In the genomic region with DNA sequence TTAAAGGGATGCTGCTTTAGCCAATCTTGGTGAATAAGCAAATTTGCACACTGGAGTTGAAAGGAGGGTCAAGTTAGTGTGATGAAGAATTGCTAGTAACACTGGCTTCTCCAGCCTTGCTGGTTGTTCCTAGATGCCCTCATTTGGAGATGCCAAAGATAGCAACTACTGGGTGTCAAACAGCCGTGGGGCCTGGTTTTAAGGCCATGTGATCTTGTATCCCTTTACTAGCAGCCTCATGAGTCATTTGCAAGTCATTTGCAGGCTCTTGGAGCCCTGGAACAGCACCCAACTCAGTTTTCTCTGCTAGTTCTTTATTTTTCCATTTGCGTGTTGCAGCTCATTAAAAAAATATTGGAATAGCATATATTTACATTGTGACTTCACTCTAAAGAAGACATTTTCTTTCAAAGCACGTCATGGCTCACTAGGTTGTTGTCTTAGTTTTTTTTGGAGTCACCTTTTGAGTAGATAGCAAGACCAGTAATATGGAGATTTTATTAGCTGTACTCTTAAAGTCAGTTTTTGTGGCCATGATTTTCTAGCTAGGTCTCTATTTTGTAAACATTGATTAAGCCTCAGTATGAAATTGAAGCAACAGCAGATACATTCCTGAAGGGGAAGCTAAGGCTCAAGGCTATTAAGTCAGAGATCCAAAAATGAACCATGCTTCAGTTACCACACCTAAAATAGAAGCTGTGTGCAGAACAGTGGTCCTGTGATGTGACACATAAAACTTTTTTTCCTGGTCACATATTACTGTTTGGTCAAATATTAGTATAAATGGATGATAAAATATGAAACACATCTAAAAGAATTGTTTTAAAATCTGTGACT, we compare ENCODE assay signal across 9 cellular contexts. TPM values are rescaled to one million over a fixed set of nuclear protein-coding genes. Genes with fewer than 3 reads are reported as not detected.
DNase-seq lines count a peak whose midpoint lies in the region; ATAC-seq, FAIRE-seq and TF ChIP-seq lines count a peak whose summit lies in the region.
"Had no signal": no experiment of that assay in that cellular context is flagged by ENCODE, and none has a peak within 500 bp of the region (broad histone marks: within the 10 kb centered on the region; RNA-seq: fewer than 3 reads in every experiment).

No MANE protein-coding gene starts in this region.

- intact Hi-C loops in body of pancreas (cut with DNase I): no loop called here
- intact Hi-C loops in kidney (cut with DNase I): no loop called here

- H3K27me3 ChIP-seq in body of pancreas: no peaks in the 10 kb centered on the region
- H3K27me3 ChIP-seq in Peyer's patch: no peaks in the 10 kb centered on the region

- TF ChIP-seq CTCF in body of pancreas (IDR thresholded peaks at IDR 0.05) (no peak), kidney (IDR thresholded peaks at IDR 0.05; ENCODE audit: borderline replicate concordance, extremely low read depth, insufficient read depth) (no peak), Peyer's patch (IDR thresholded peaks at IDR 0.05) (no peak), mesothelial cell of epicardium (IDR thresholded peaks at IDR 0.05; ENCODE audit: unreplicated experiment) (no peak)

- 28 to 32% methylated on average over 3 of the region's 3 CpGs for WGBS in body of pancreas, 2 donors

- H3K36me3 Mint-ChIP-seq in mesothelial cell of epicardium: peaks cover 10% of the 10 kb centered on the region

- FAIRE-seq in kidney (lab: Jason Lieb, UNC) (no peak), urothelium cell line (lab: Jason Lieb, UNC) (no peak)

- no peak overlapping the region for H3K4me3 ChIP-seq in body of pancreas
- H3K4me3 ChIP-seq in kidney (ENCODE audit: low read length in 2 of 2): no peak overlapping the region
- H3K4me3 ChIP-seq in Peyer's patch: no peak overlapping the region
- H3K4me3 ChIP-seq: SK-N-MC had no signal

- DNase-seq in Kasumi-1 (lab: John Stamatoyannopoulos, UW) (peak; percentile 18 to 23), body of pancreas (peak in 2 of 4 donors; percentile 26 to 28), kidney (peak; percentile 50), urothelium cell line (ENCODE audit: low spot score) (peak; percentile 60), NCI-H1436 (lab: John Stamatoyannopoulos, UW) (no peak), Peyer's patch (no peak), mesothelial cell of epicardium (ENCODE audit: low spot score in 2 of 2, unreplicated experiment in 2 of 2) (no peak)

- peaks cover 6% of the 10 kb centered on the region for H3K4me1 Mint-ChIP-seq in mesothelial cell of epicardium

- H3K9ac ChIP-seq in kidney (ENCODE audit: low read length in 2 of 2): no peak overlapping the region

- H3K27ac ChIP-seq in body of pancreas: peak overlapping the region in 2 of 4 donors; percentile 2 to 28
- H3K27ac ChIP-seq in kidney (ENCODE audit: low read depth in 2 of 2, low read length in 2 of 2): no peak overlapping the region
- H3K27ac ChIP-seq in Peyer's patch: peak overlapping the region in 2 of 4 donors; percentile 4 to 51
- H3K27ac ChIP-seq: SK-N-MC had no signal

- no peaks in the 10 kb centered on the region for H3K36me3 ChIP-seq in body of pancreas (replicated peaks in 1 of 2; ENCODE audit: insufficient read depth in 1 of 2, low read depth in 2 of 2)
- no peaks in the 10 kb centered on the region for H3K36me3 ChIP-seq in kidney (ENCODE audit: control insufficient read depth in 1 of 2, insufficient read depth in 2 of 2, low read length in 2 of 2)
- no peaks in the 10 kb centered on the region for H3K36me3 ChIP-seq in Peyer's patch

- H3K27me3 Mint-ChIP-seq in mesothelial cell of epicardium (ENCODE audit: low read depth): no peaks in the 10 kb centered on the region
- H3K27me3 Mint-ChIP-seq: dendritic cell treated with granulocyte-macrophage colony-stimulating factor and Interleukin-4, amounts not matched to agents 40 ng/mL and 50 ng/mL, for 4 days had no signal

- H3K27ac Mint-ChIP-seq in mesothelial cell of epicardium: no peak overlapping the region
- H3K27ac Mint-ChIP-seq: dendritic cell treated with granulocyte-macrophage colony-stimulating factor and Interleukin-4, amounts not matched to agents 40 ng/mL and 50 ng/mL, for 4 days had no signal

- H3K9me3 Mint-ChIP-seq in mesothelial cell of epicardium: no peaks in the 10 kb centered on the region
- H3K9me3 Mint-ChIP-seq: dendritic cell treated with granulocyte-macrophage colony-stimulating factor and Interleukin-4, amounts not matched to agents 40 ng/mL and 50 ng/mL, for 4 days had no signal

- no peak overlapping the region for H3K4me3 Mint-ChIP-seq in mesothelial cell of epicardium
- H3K4me3 Mint-ChIP-seq: dendritic cell treated with granulocyte-macrophage colony-stimulating factor and Interleukin-4, amounts not matched to agents 40 ng/mL and 50 ng/mL, for 4 days had no signal

- peaks cover 26% of the 10 kb centered on the region for H3K4me1 ChIP-seq in body of pancreas
- peaks cover 0 to 7% of the 10 kb centered on the region in 2 donors for H3K4me1 ChIP-seq in kidney (ENCODE audit: control insufficient read depth in 1 of 2, insufficient read depth in 1 of 2, low read depth in 1 of 2, low read length in 2 of 2)
- no peaks in the 10 kb centered on the region for H3K4me1 ChIP-seq in Peyer's patch

- peak; percentile 62 for ATAC-seq in body of pancreas

- H3K9me3 ChIP-seq in body of pancreas (no peaks in the 10 kb centered on the region), kidney (ENCODE audit: control insufficient read depth in 1 of 2, low read length in 2 of 2) (no peaks in the 10 kb centered on the region), Peyer's patch (no peaks in the 10 kb centered on the region)

- TF ChIP-seq POLR2A in body of pancreas (IDR thresholded peaks at IDR 0.05) (no peak), Peyer's patch (IDR thresholded peaks at IDR 0.05) (no peak)

RNA-seq across cellular contexts. Expression of gene LSMEM1, which starts 1.3 kb away (rescaled TPM):
- total RNA-seq in body of pancreas: 1 to 10 TPM; 2.3 to 6.0 TPM
- total RNA-seq in kidney: 2.1 TPM
- 1.8 TPM for polyA plus RNA-seq in kidney (ENCODE audit: insufficient read depth, low read depth, low replicate concordance)
- total RNA-seq in Peyer's patch: 10 to 100 TPM in 2 of 4 donors, 1 to 10 TPM in 1, not detected in 1; 7.2 to 13.3 (median 12.9) TPM
- total RNA-seq in mesothelial cell of epicardium: 1.6 to 2.2 TPM (median 1.8 TPM) in 3 replicates

RNA-seq across cellular contexts. Expression of gene IFRD1, which starts 31.8 kb away (rescaled TPM):
- total RNA-seq in body of pancreas: 100 to 1,000 TPM; 119 to 154 TPM
- 31.5 TPM for total RNA-seq in kidney
- polyA plus RNA-seq in kidney (ENCODE audit: insufficient read depth, low read depth, low replicate concordance): 24.1 TPM
- 100 to 1,000 TPM in 1 of 4 donors, 10 to 100 TPM in 3; 52.0 to 109 (median 60.7) TPM for total RNA-seq in Peyer's patch
- total RNA-seq in mesothelial cell of epicardium: 52.5 to 54.3 TPM (median 54.3 TPM) in 3 replicates

Comparison
In these comparisons a context has a peak if more than half of its experiments do, and no peak if none do; other contexts are left out.
1. DNase-seq: peak in Kasumi-1 (2 of 2), kidney (single experiment) and urothelium cell line (single experiment); none in NCI-H1436 (single experiment), Peyer's patch (0 of 3) and mesothelial cell of epicardium (0 of 2).